Comparison of ENCODE assay signal across 9 cellular contexts in genomic region chr7:47581821-47582747, GRCh38. TPM values are rescaled to one million over a fixed set of nuclear protein-coding genes. Genes with fewer than 3 reads are reported as not detected.
DNase-seq lines count a peak whose midpoint lies in the region; ATAC-seq and TF ChIP-seq lines count a peak whose summit lies in the region.
"Had no signal": no experiment of that assay in that cellular context is flagged by ENCODE, and none has a peak within 500 bp of the region (broad histone marks: within the 10 kb centered on the region; RNA-seq: fewer than 3 reads in every experiment).

TNS3 (minus strand) TSS chr7:47582111; CDS start chr7:47439636, 142,475 bp downstream.

- peak within 1 kb of the TSS; percentile 91; the same call in 1 of the 2 replicates for H3K27ac ChIP-seq in VCaP
- H3K27ac ChIP-seq in psoas muscle, result peak within 1 kb of the TSS; percentile 21

- H3K9me3 ChIP-seq in psoas muscle, result no peaks in the 10 kb centered on the region

- ATAC-seq in left cardiac atrium (peak; percentile 64 to 77), psoas muscle (peak; percentile 63 to 81 (median 74)), HG03045 (IDR thresholded peaks at IDR 0.05; ENCODE audit: unreplicated experiment) (no peak), HG03039 (IDR thresholded peaks at IDR 0.05; ENCODE audit: unreplicated experiment) (no peak)

- DNase-seq in NCI-H2081 (lab: John Stamatoyannopoulos, UW), result peak; percentile 25 to 42
- DNase-seq in NCI-H2081 treated with DMSO at 0.1 percent for 48 hours (lab: John Stamatoyannopoulos, UW), result no peak
- DNase-seq in left cardiac atrium, result no peak
- DNase-seq in psoas muscle, result peak; percentile 58 to 65
- no peak for DNase-seq in NCI-H2107 treated with DMSO at 0.1 percent for 48 hours (lab: John Stamatoyannopoulos, UW; ENCODE audit: unreplicated experiment)
- DNase-seq: DND-41 had no signal

- no peaks in the 10 kb centered on the region for H3K36me3 ChIP-seq in psoas muscle (ENCODE audit: insufficient read depth in 1 of 2, low read depth in 1 of 2)

- TF ChIP-seq CTCF in VCaP (conservative IDR thresholded peaks at IDR 0.05) (peak; percentile 80), psoas muscle (IDR thresholded peaks at IDR 0.05) (peak; percentile 25)

- H3K4me3 ChIP-seq in psoas muscle, result peak within 1 kb of the TSS; percentile 73

- intact Hi-C loops in left cardiac atrium (cut with DNase I), result no loop called here
- intact Hi-C loops in psoas muscle (cut with DNase I), result loop anchor here (5.0 to 10.0 kb wide), 3 partner anchors 95 to 233 kb away; no protein-coding TSS in a partner anchor

- peaks cover 17% of the 10 kb centered on the region for H3K4me1 ChIP-seq in psoas muscle

- no peaks in the 10 kb centered on the region for H3K27me3 ChIP-seq in psoas muscle (ENCODE audit: insufficient read depth in 3 of 3, low read length in 2 of 3)

- 7 to 13% (median 9%) methylated on average over 65 to 82 of the region's 82 CpGs for WGBS in psoas muscle, 3 donors

RNA-seq across cellular contexts. Expression of gene TNS3, which starts in this region (rescaled TPM):
- 10 to 100 TPM; 51.4 to 66.9 TPM for total RNA-seq in left cardiac atrium
- total RNA-seq in psoas muscle, result 10 to 100 TPM; 35.0 to 75.3 (median 45.6) TPM
- 10 to 100 TPM; 11.5 to 20.2 (median 12.5) TPM for polyA plus RNA-seq in psoas muscle

Comparison
In these comparisons a context has a peak if more than half of its experiments do, and no peak if none do; other contexts are left out.
1. DNase-seq: peak in NCI-H2081 (2 of 2) and psoas muscle (2 of 2); none in NCI-H2081 treated with DMSO at 0.1 percent for 48 hours (single experiment), left cardiac atrium (single experiment) and NCI-H2107 treated with DMSO at 0.1 percent for 48 hours (single experiment).
2. ATAC-seq: peak in left cardiac atrium (2 of 2) and psoas muscle (4 of 4); none in HG03045 (single experiment) and HG03039 (single experiment).
3. intact Hi-C loops: an anchor here in psoas muscle (5.0 to 10.0 kb wide); none called in left cardiac atrium.